In the genomic region with DNA sequence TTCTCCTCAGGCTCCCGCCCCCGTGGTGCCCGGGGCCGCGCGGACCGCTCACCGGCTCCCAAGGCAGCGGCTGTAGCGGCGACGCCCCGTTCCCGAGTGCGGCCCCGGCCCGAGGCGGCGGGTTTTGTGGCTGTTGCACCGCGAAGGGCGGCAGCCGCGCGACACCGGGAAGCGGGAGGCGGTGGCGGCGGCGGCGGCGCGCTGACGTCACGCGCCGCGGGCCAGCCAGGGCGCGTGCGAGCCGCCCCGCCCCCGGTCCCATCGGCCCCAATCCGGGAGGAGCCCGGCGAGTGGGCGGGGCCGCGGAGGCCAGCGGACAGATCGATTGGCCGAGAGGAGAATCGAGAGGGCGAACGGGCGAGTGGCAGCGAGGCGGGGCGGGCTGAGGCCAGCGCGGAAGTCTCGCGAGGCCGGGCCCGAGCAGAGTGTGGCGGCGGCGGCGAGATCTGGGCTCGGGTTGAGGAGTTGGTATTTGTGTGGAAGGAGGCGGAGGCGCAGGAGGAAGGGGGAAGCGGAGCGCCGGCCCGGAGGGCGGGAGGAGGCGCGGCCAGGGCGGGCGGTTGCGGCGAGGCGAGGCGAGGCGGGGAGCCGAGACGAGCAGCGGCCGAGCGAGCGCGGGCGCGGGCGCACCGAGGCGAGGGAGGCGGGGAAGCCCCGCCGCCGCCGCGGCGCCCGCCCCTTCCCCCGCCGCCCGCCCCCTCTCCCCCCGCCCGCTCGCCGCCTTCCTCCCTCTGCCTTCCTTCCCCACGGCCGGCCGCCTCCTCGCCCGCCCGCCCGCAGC, we compare ENCODE assay signal across 8 cellular contexts. TPM values are rescaled to one million over a fixed set of nuclear protein-coding genes. Genes with fewer than 3 reads are reported as not detected.
DNase-seq lines count a peak whose midpoint lies in the region; ATAC-seq, FAIRE-seq and TF ChIP-seq lines count a peak whose summit lies in the region.

A gene (plus strand): TSS at position 726 of the 781 bp plus-strand sequence. CDS start 101 bp downstream, outside the sequence.

- no peaks in the 10 kb centered on the region for H3K36me3 ChIP-seq in kidney (ENCODE audit: control insufficient read depth in 1 of 2, insufficient read depth in 2 of 2, low read length in 2 of 2)

- no peak for FAIRE-seq in kidney (lab: Jason Lieb, UNC)

- H3K9me3 ChIP-seq in kidney (ENCODE audit: control insufficient read depth in 1 of 2, low read length in 2 of 2): no peaks in the 10 kb centered on the region

- peak within 1 kb of the TSS; percentile 87 to 89 for H3K4me3 ChIP-seq in kidney (ENCODE audit: low read length in 2 of 2)

- TF ChIP-seq CTCF in kidney (IDR thresholded peaks at IDR 0.05; ENCODE audit: borderline replicate concordance, extremely low read depth, insufficient read depth): no peak

- peak within 1 kb of the TSS; percentile 86 to 88 for H3K9ac ChIP-seq in kidney (ENCODE audit: low read length in 2 of 2)

- peaks cover 13 to 20% of the 10 kb centered on the region in 2 donors for H3K4me1 ChIP-seq in kidney (ENCODE audit: control insufficient read depth in 1 of 2, insufficient read depth in 1 of 2, low read depth in 1 of 2, low read length in 2 of 2)

- DNase-seq in Ammon's horn (ENCODE audit: low spot score): peak; percentile 98
- DNase-seq in NCI-H460 (ENCODE audit: extremely low read depth, low read depth): peak; percentile 98
- peak; percentile 99 for DNase-seq in activated CD4-positive, CD25-positive, alpha-beta regulatory T cell treated with anti-CD3 and anti-CD28 coated beads, Interleukin-2, amount 50 U/mL, for 72 hours
- peak; percentile 96 for DNase-seq in cerebellar cortex (ENCODE audit: low spot score)
- peak; percentile 100 for DNase-seq in kidney
- DNase-seq in stimulated activated CD4-positive, alpha-beta T cell treated with anti-CD3 and anti-CD28 coated beads, Interleukin-15, amount 100 ng/mL, for 1 hour (ENCODE audit: low read depth in 1 of 2, low spot score in 1 of 2): peak; percentile 99

- peak; percentile 75 for TF ChIP-seq POLR2A in GM19193 (IDR thresholded peaks at IDR 0.05; ENCODE audit: extremely low read depth, insufficient read depth, insufficient read length)

- H3K27ac ChIP-seq in kidney (ENCODE audit: low read depth in 2 of 2, low read length in 2 of 2): peak within 1 kb of the TSS; percentile 96 to 98

- peak; percentile 79 for ATAC-seq in HG03432 (IDR thresholded peaks at IDR 0.05; ENCODE audit: unreplicated experiment)

- intact Hi-C loops in kidney (cut with DNase I): no loop called here

RNA-seq across cellular contexts. Expression of the gene that starts here (rescaled TPM):
- total RNA-seq in NCI-H460 (2014; rRNA removed; shearing (Covaris generic)): 51.7 and 54.4 TPM in 2 replicates
- 29.0 and 43.8 TPM in 2 replicates for polyA plus RNA-seq in NCI-H460 (2014; cell fraction: nucleus; rRNA removed)
- 60.4 TPM for total RNA-seq in kidney
- 34.2 TPM for polyA plus RNA-seq in kidney (ENCODE audit: insufficient read depth, low read depth, low replicate concordance)

Comparison
In these comparisons a context has a peak if more than half of its experiments do, and no peak if none do; other contexts are left out.
1. Peak in every context shown above with its lines: DNase-seq, ATAC-seq, H3K4me3 ChIP-seq and H3K27ac ChIP-seq.